8 cellular contexts compared by ENCODE assay signal in the genomic region with DNA sequence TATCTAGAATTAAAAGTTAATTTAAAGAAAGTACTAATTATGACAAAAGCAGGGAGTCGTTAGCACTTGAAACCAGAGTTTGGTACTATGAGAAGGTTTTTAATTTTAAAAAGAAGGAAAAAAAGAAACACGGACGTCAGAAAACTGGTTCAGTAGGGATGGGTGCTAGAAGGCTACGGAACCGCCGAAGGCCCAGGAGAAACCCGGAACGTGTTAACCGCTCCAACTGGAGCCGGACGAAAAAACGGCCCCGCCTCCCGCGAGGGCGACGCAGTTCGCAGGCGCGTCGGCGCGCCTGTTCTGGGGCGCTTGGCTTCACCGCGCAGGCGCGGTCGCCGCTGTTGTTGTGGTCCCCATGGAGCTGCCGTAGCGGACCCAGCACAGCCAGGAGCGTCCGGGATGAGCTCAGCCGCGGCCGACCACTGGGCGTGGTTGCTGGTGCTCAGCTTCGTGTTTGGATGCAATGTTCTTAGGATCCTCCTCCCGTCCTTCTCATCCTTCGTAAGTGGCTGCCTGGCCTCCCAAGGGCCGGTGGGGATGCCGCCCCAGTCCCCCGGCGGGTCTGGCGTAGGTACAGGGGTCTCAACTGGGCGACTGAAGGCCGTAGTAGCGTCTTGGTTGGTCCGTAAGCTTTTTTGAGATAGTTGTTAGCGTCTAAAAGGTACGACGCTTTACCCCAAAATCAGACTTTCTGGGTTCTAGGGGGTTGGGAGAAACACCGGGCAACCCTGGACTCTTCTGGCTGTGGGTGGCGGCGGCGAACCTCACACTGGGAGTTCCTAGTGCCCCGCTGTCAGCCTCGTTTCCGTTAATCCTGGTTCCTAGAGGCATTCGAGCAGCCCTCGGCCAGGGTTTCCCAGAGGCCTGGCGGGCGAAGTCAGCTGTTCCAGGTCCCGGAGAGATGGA. TPM values are rescaled to one million over a fixed set of nuclear protein-coding genes. Genes with fewer than 3 reads are reported as not detected.
A peak's percentile ranks its signal among the peaks of the same experiment; 100 is the strongest.
DNase-seq lines count a peak whose midpoint lies in the region; ATAC-seq and TF ChIP-seq lines count a peak whose summit lies in the region.

No MANE protein-coding gene starts in this region.

- ATAC-seq in HG03378 (IDR thresholded peaks at IDR 0.05; ENCODE audit: unreplicated experiment) = peak; percentile 82

- H3K27me3 ChIP-seq in kidney epithelial cell (ENCODE audit: control insufficient read depth, insufficient read depth, low read length) = no peaks in the 10 kb centered on the region

- no peak for TF ChIP-seq CTCF in kidney epithelial cell (IDR thresholded peaks at IDR 0.05; ENCODE audit: insufficient read depth, low read length, poor library complexity, severe bottlenecking)

- peak overlapping the region; percentile 93 for H3K4me3 ChIP-seq in kidney epithelial cell (ENCODE audit: low read depth, low read length)

- H3K36me3 ChIP-seq in kidney epithelial cell (ENCODE audit: control insufficient read depth, insufficient read depth, low read length) = no peaks in the 10 kb centered on the region

- peak; percentile 99 for DNase-seq in AG20443 (ENCODE audit: low spot score)
- peak; percentile 84 for DNase-seq in NCI-H446 treated with DMSO at 0.1 percent for 48 hours (lab: John Stamatoyannopoulos, UW)
- peak; percentile 75 for DNase-seq in activated CD4-positive, alpha-beta T cell treated with anti-CD3 and anti-CD28 coated beads for 1 hour
- DNase-seq in cerebellum (ENCODE audit: low spot score) = peak; percentile 91
- peak; percentile 88 for DNase-seq in kidney epithelial cell (ENCODE audit: low read depth)
- peak; percentile 95 for DNase-seq in stimulated activated CD4-positive, alpha-beta T cell treated with anti-CD3 and anti-CD28 coated beads, Interleukin-15, amount 100 ng/mL, for 24 hours

- peak; percentile 70 for TF ChIP-seq POLR2A in GM19099 (IDR thresholded peaks at IDR 0.05; ENCODE audit: extremely low read depth, insufficient read length, low read depth)

RNA-seq across cellular contexts. Expression of gene HMGN1, which starts 31.4 kb away (rescaled TPM):
- total RNA-seq in cerebellum = 153 TPM
- 330 and 352 TPM in 2 replicates for total RNA-seq in kidney epithelial cell

Comparison
In these comparisons a context has a peak if more than half of its experiments do, and no peak if none do; other contexts are left out.
1. Peak in every context shown above with its lines: DNase-seq, ATAC-seq and H3K4me3 ChIP-seq.